8 cellular contexts compared by ENCODE assay signal in the genomic region with DNA sequence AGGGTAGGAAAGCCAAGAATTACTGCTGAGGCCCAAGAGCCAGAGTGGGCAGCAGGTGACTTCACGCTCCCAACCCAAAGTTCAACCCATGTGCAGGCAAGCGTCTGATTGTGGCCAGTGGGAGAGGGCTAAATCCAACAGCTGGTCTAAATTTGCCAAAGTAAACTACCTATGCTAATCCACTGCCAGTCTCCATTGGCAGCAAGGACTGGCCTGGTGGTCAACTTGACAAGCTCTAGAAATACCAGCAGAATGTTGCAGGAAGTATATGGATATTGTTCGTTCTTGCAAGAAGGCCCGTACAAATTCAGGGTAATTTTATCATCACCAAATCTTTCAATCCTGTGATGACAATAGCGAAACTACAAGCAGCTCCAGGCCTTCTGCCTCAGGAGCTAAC. TPM values are rescaled to one million over a fixed set of nuclear protein-coding genes. Genes with fewer than 3 reads are reported as not detected.
DNase-seq lines count a peak whose midpoint lies in the region; ATAC-seq, FAIRE-seq and TF ChIP-seq lines count a peak whose summit lies in the region.

No MANE protein-coding gene starts in this region.

- peak overlapping the region in 1 of 4 experiments; percentile 38; a peak in 1 of 7 replicates for H3K9ac ChIP-seq in H1 (replicated peaks in 1 of 4; ENCODE audit: extremely low read depth in 1 of 4, low read depth in 3 of 4, low read length in 3 of 4)
- no peak overlapping the region for H3K9ac ChIP-seq in neuronal stem cell (ENCODE audit: low read depth, low read length, poor library complexity)

- intact Hi-C loops in CD4-positive, alpha-beta T cell (cut with DNase I, micrococcal nuclease): loop anchor here (1.0 to 10.0 kb wide), 7 partner anchors 14 to 184 kb away; partner anchors contain the start of genes H3-3A (in 1 of the 2) and SRP9 (in 1 of the 2)

- peak overlapping the region in 1 of 4 experiments; percentile 92; a peak in 2 of 8 replicates for H3K4me3 ChIP-seq in H1 (ENCODE audit: extremely low read depth in 1 of 4, insufficient read depth in 2 of 4, low read depth in 3 of 4, low read length in 4 of 4)
- H3K4me3 ChIP-seq in neuronal stem cell (ENCODE audit: low read length in 2 of 2): peak overlapping the region in 1 of 2 donors; percentile 90

- peaks cover 2 to 10% of the 10 kb centered on the region in 2 experiments for H4K20me1 ChIP-seq in H1 (replicated peaks in 1 of 2; ENCODE audit: control insufficient read depth in 1 of 2, insufficient read depth in 2 of 2, low read length in 2 of 2)

- H3K79me1 ChIP-seq in H1 (ENCODE audit: low read depth, low read length) (peaks cover 19% of the 10 kb centered on the region; the same call in 1 of the 2 replicates), neuronal stem cell (ENCODE audit: low read depth, low read length) (no peaks in the 10 kb centered on the region)

- no peaks in the 10 kb centered on the region; a peak in 1 of 8 replicates for H3K36me3 ChIP-seq in H1 (ENCODE audit: control insufficient read depth in 2 of 4, insufficient read depth in 4 of 4, low read length in 3 of 4)
- peaks cover 0 to 12% of the 10 kb centered on the region in 2 donors for H3K36me3 ChIP-seq in neuronal stem cell (replicated peaks in 1 of 2; ENCODE audit: control insufficient read depth in 2 of 2, insufficient read depth in 2 of 2, low read length in 2 of 2)

- TF ChIP-seq POLR2A in H1 (IDR thresholded peaks at IDR 0.05; ENCODE audit: control extremely low read depth in 1 of 2, low read depth in 2 of 2, low read length in 2 of 2): no peak

- H2AFZ ChIP-seq in H1 (ENCODE audit: low read length) (no peak overlapping the region), neuronal stem cell (ENCODE audit: low read length) (no peak overlapping the region)

- CTCF ChIA-PET in CD4-positive, alpha-beta T cell (lab: Charles Lee): interaction anchor here (1.0 to 3.8 kb wide), 3 partner anchors 31 to 103 kb away, joined by 3 to 20 read pairs (median 9); partner anchors contain the start of genes PYCR2 and SRP9
- CTCF ChIA-PET in H1 (lab: Charles Lee; ENCODE audit: partially characterized antibody): interaction anchor here (0.7 to 21.3 kb wide), 17 partner anchors 8 to 406 kb away, joined by 3 to 406 read pairs (median 4); partner anchors contain the start of gene LEFTY1

- no peaks in the 10 kb centered on the region for H3K9me3 ChIP-seq in CD4-positive, alpha-beta T cell (ENCODE audit: control insufficient read depth, low read length)
- H3K9me3 ChIP-seq in H1 (ENCODE audit: insufficient read depth in 2 of 2, low read depth in 1 of 2, low read length in 1 of 2) (no peaks in the 10 kb centered on the region), neuronal stem cell (replicated peaks in 1 of 2; ENCODE audit: control insufficient read depth in 2 of 2, insufficient read depth in 1 of 2, low read depth in 1 of 2, low read length in 2 of 2) (no peaks in the 10 kb centered on the region)

- peak overlapping the region; percentile 86 for H3K27ac Mint-ChIP-seq in CD4-positive, alpha-beta T cell

- no peak overlapping the region for H3K23ac ChIP-seq in H1 (ENCODE audit: insufficient read length)
- no peak overlapping the region for H3K23ac ChIP-seq in neuronal stem cell (ENCODE audit: low read depth, low read length, poor library complexity)

- no peaks in the 10 kb centered on the region for H3K27me3 Mint-ChIP-seq in CD4-positive, alpha-beta T cell

- H2AK5ac ChIP-seq in H1 (ENCODE audit: low read depth, low read length) (peak overlapping the region; percentile 30; the same call in 1 of the 2 replicates), neuronal stem cell (ENCODE audit: low read depth, low read length) (peak overlapping the region; percentile 22)

- H2BK5ac ChIP-seq in H1 (ENCODE audit: low read depth, low read length): peak overlapping the region; percentile 8; the same call in 1 of the 2 replicates
- no peak overlapping the region for H2BK5ac ChIP-seq in neuronal stem cell (ENCODE audit: low read length)

- no peak for ATAC-seq in CD4-positive, alpha-beta T cell (ENCODE audit: poor library complexity)

- H3K9me3 Mint-ChIP-seq in CD4-positive, alpha-beta T cell: no peaks in the 10 kb centered on the region

- H3K4me1 ChIP-seq in H1 (replicated peaks in 1 of 4; ENCODE audit: control insufficient read depth in 3 of 4, insufficient read depth in 4 of 4, low read length in 3 of 4) (peaks cover 9 to 20% (median 15%) of the 10 kb centered on the region in 4 experiments), neuronal stem cell (ENCODE audit: control insufficient read depth in 2 of 2, insufficient read depth in 1 of 2, low read depth in 1 of 2, low read length in 2 of 2) (peaks cover 9% of the 10 kb centered on the region in 2 donors)

- H3K23me2 ChIP-seq in H1 (ENCODE audit: low read depth, low read length): peaks cover 9% of the 10 kb centered on the region; the same call in 1 of the 2 replicates

- H3K36me3 Mint-ChIP-seq in CD4-positive, alpha-beta T cell (ENCODE audit: low read depth): peaks cover 67% of the 10 kb centered on the region

- H3K4me3 Mint-ChIP-seq in CD4-positive, alpha-beta T cell: peak overlapping the region; percentile 97

- H3K27me3 ChIP-seq in CD4-positive, alpha-beta T cell (ENCODE audit: control insufficient read depth, insufficient read depth, low read length): no peaks in the 10 kb centered on the region
- H3K27me3 ChIP-seq in H1 (replicated peaks in 1 of 4; ENCODE audit: control insufficient read depth in 3 of 4, extremely low read depth in 1 of 4, insufficient read depth in 3 of 4, low read length in 3 of 4) (peaks cover 0 to 13% (median 6%) of the 10 kb centered on the region in 4 experiments; a peak in 4 of 7 replicates), neuronal stem cell (ENCODE audit: control insufficient read depth in 3 of 3, insufficient read depth in 3 of 3, low read depth in 1 of 3, low read length in 3 of 3) (peaks cover 0 to 22% (median 2%) of the 10 kb centered on the region in 3 experiments)

- H3K4ac ChIP-seq in H1 (replicated peaks; ENCODE audit: insufficient read length, low read depth, low read length): no peak overlapping the region
- no peak overlapping the region for H3K4ac ChIP-seq in neuronal stem cell (ENCODE audit: low read length)

- H2BK12ac ChIP-seq in H1 (ENCODE audit: low read depth, low read length) (peak overlapping the region; percentile 94), neuronal stem cell (ENCODE audit: low read length) (no peak overlapping the region)

- no peak overlapping the region for H3K56ac ChIP-seq in H1 (replicated peaks; ENCODE audit: insufficient read length, low read depth, low read length)

- no peak for TF ChIP-seq RAD21 in H1 (IDR thresholded peaks at IDR 0.05 in 1 of 2, conservative IDR thresholded peaks at IDR 0.05 in 1 of 2; ENCODE audit: low read depth in 2 of 2, low read length in 2 of 2)

- H3K4me1 Mint-ChIP-seq in CD4-positive, alpha-beta T cell (ENCODE audit: low read depth): peaks cover 61% of the 10 kb centered on the region

- H3K18ac ChIP-seq in H1 (ENCODE audit: extremely low read depth, low read length): no peak overlapping the region
- no peak overlapping the region for H3K18ac ChIP-seq in neuronal stem cell (ENCODE audit: low read length)

- FAIRE-seq in H1 (lab: Jason Lieb, UNC): no peak

- POLR2A ChIA-PET in CD4-positive, alpha-beta T cell (lab: Charles Lee): interaction anchor here (0.9 to 13.0 kb wide), 16 partner anchors 10 to 436 kb away, joined by 3 to 427 read pairs (median 14); partner anchors contain the start of genes EPHX1, PYCR2, SDE2 and SRP9
- POLR2A ChIA-PET in H1 (lab: Charles Lee; ENCODE audit: partially characterized antibody): interaction anchor here (0.6 to 4.9 kb wide), 20 partner anchors 9 to 452 kb away, joined by 3 to 63 read pairs (median 5); partner anchors contain the start of genes H3-3A, LEFTY1, LEFTY2 and PYCR2

- no peak overlapping the region for H2BK15ac ChIP-seq in H1 (ENCODE audit: low read length)
- H2BK15ac ChIP-seq in neuronal stem cell (ENCODE audit: low read length): no peak overlapping the region

- H3K14ac ChIP-seq in H1 (ENCODE audit: insufficient read length) (no peak overlapping the region), neuronal stem cell (ENCODE audit: low read length) (no peak overlapping the region)

- H4K5ac ChIP-seq in H1 (ENCODE audit: insufficient read length, low read depth, low read length): no peak overlapping the region

- H2BK20ac ChIP-seq in H1 (ENCODE audit: low read length): peak overlapping the region; percentile 82; the same call in 1 of the 2 replicates

- H4K8ac ChIP-seq in H1 (ENCODE audit: extremely low read depth, insufficient read depth, low read length): no peak overlapping the region
- no peak overlapping the region for H4K8ac ChIP-seq in neuronal stem cell (ENCODE audit: low read depth, low read length)

- no peak for TF ChIP-seq EP300 in H1 (IDR thresholded peaks at IDR 0.05; ENCODE audit: borderline replicate concordance in 1 of 2, low read depth in 2 of 2, low read length in 2 of 2)

- H2BK120ac ChIP-seq in H1 (replicated peaks; ENCODE audit: low read depth, low read length) (no peak overlapping the region), neuronal stem cell (ENCODE audit: low read depth, low read length) (no peak overlapping the region)

- H3K27ac ChIP-seq in CD4-positive, alpha-beta T cell (ENCODE audit: low read depth, low read length): peak overlapping the region; percentile 87
- H3K27ac ChIP-seq in H1 (ENCODE audit: low read depth, low read length) (no peak overlapping the region), neuronal stem cell (replicated peaks; ENCODE audit: low read length) (no peak overlapping the region)

- no peak for TF ChIP-seq CTCF in CD4-positive, alpha-beta T cell (IDR thresholded peaks at IDR 0.05)
- no peak for TF ChIP-seq CTCF in H1 (IDR thresholded peaks at IDR 0.05; ENCODE audit: control extremely low read depth in 1 of 3, insufficient read depth in 1 of 3, low read depth in 1 of 3, low read length in 3 of 3)

- peaks cover 0 to 13% of the 10 kb centered on the region in 2 experiments; a peak in 2 of 4 replicates for H3K79me2 ChIP-seq in H1 (ENCODE audit: control insufficient read depth in 1 of 2, insufficient read depth in 2 of 2, low read length in 2 of 2)

- H4K91ac ChIP-seq in H1 (replicated peaks; ENCODE audit: insufficient read length, low read length) (no peak overlapping the region), neuronal stem cell (ENCODE audit: low read depth, low read length, poor library complexity) (no peak overlapping the region)

- peak overlapping the region; percentile 76 to 90 for H3K4me2 ChIP-seq in H1 (ENCODE audit: insufficient read depth in 1 of 2, low read depth in 2 of 2, low read length in 2 of 2)
- no peak overlapping the region for H3K4me2 ChIP-seq in neuronal stem cell (ENCODE audit: insufficient read depth, low read length, poor library complexity, severe bottlenecking)

- 86% methylated on average over 5 of the region's 5 CpGs; no CpG with 5 or more reads in 1 of the 2 experiments for WGBS in H1 (ENCODE audit: extremely low coverage in 1 of 2, insufficient coverage in 1 of 2, insufficient read length in 1 of 2, insufficient replicate concordance in 2 of 2, low coverage in 1 of 2, low lambda C conversion rate in 2 of 2, missing lambda C conversion rate in 1 of 2), 2 experiments
- no CpG with 5 or more reads among the region's 5 CpGs for WGBS in neuronal stem cell (ENCODE audit: extremely low coverage in 2 of 2, insufficient read length in 2 of 2, insufficient replicate concordance in 1 of 2), 2 donors

- no peak for DNase-seq in CD4-positive, alpha-beta T cell
- DNase-seq in NCI-H526 treated with DMSO at 0.1 percent for 48 hours (lab: John Stamatoyannopoulos, UW): peak; percentile 55
- DNase-seq in H1 (ENCODE audit: low read depth in 1 of 2, low spot score in 2 of 2): no peak
- no peak for DNase-seq in neuronal stem cell (ENCODE audit: low spot score)
- DNase-seq in NCI-H510A (lab: John Stamatoyannopoulos, UW): no peak
- DNase-seq in amniotic stem cell (lab: John Stamatoyannopoulos, UW): no peak
- no peak for DNase-seq in DMS114 treated with DMSO at 0.1 percent for 48 hours (lab: John Stamatoyannopoulos, UW; ENCODE audit: unreplicated experiment)
- no peak for DNase-seq in stimulated activated CD4-positive, alpha-beta T cell treated with anti-CD3 and anti-CD28 coated beads, Interleukin-1b, Interleukin-23, amount 100 ng/mL, for 48 hours

RNA-seq across cellular contexts. Expression of gene TMEM63A, which starts 1.5 kb away (rescaled TPM):
- total RNA-seq in CD4-positive, alpha-beta T cell: 100 to 1,000 TPM; 199 to 204 TPM
- 41.2 and 55.4 TPM in 2 replicates for total RNA-seq in H1 (2021; fragmentation: NEBNext Ultra II Directional; extraction: Animal tissue kit (Norgen Biotek cat#: 25700))
- 26.1 and 38.5 TPM in 2 replicates for polyA plus RNA-seq in H1 (2011; rRNA removed)
- polyA plus RNA-seq in H1 (2011; cell fraction: cytosol; rRNA removed): 28.6 TPM
- 210 TPM for polyA plus RNA-seq in H1 (2011; cell fraction: nucleus; rRNA removed)
- polyA plus RNA-seq in H1 (2012, experiment 1 of 2): 25.5 to 31.0 TPM (median 28.0 TPM) in 4 replicates
- 17.4 TPM for polyA plus RNA-seq in H1 (2012, experiment 2 of 2)
- polyA plus RNA-seq in H1 (2013, experiment 1 of 2): 90.4 TPM
- polyA plus RNA-seq in H1 (2013, experiment 2 of 2): 88.5 TPM
- 42.6 and 57.5 TPM in 2 replicates for polyA minus RNA-seq in H1 (2011; rRNA and poly(A)+ RNA removed)
- 21.2 TPM for polyA minus RNA-seq in H1 (2011; cell fraction: cytosol; rRNA and poly(A)+ RNA removed)
- polyA minus RNA-seq in H1 (2011; cell fraction: nucleus; rRNA and poly(A)+ RNA removed): 70.6 TPM
- polyA plus RNA-seq in neuronal stem cell (2013, experiment 1 of 2): 9.6 TPM
- 8.6 TPM for polyA plus RNA-seq in neuronal stem cell (2013, experiment 2 of 2)

RNA-seq across cellular contexts. Expression of gene LEFTY1, which starts 8.3 kb away (rescaled TPM):
- not detected for total RNA-seq in CD4-positive, alpha-beta T cell
- 8.4 and 11.7 TPM in 2 replicates for total RNA-seq in H1 (2021; fragmentation: NEBNext Ultra II Directional; extraction: Animal tissue kit (Norgen Biotek cat#: 25700))
- polyA plus RNA-seq in H1 (2011; rRNA removed): 4.5 and 7.3 TPM in 2 replicates
- 7.1 TPM for polyA plus RNA-seq in H1 (2011; cell fraction: cytosol; rRNA removed)
- 8.4 TPM for polyA plus RNA-seq in H1 (2011; cell fraction: nucleus; rRNA removed)
- polyA plus RNA-seq in H1 (2012, experiment 1 of 2): 1.8 to 3.5 TPM (median 3.1 TPM) in 4 replicates
- 3.5 TPM for polyA plus RNA-seq in H1 (2012, experiment 2 of 2)
- 112 TPM for polyA plus RNA-seq in H1 (2013, experiment 1 of 2)
- 131 TPM for polyA plus RNA-seq in H1 (2013, experiment 2 of 2)
- polyA minus RNA-seq in H1 (2011; rRNA and poly(A)+ RNA removed): 0.66 and 1.3 TPM in 2 replicates
- 3.0 TPM for polyA minus RNA-seq in H1 (2011; cell fraction: cytosol; rRNA and poly(A)+ RNA removed)
- 3.1 TPM for polyA minus RNA-seq in H1 (2011; cell fraction: nucleus; rRNA and poly(A)+ RNA removed)
- 0.33 TPM for polyA plus RNA-seq in neuronal stem cell (2013, experiment 1 of 2)
- 0.21 TPM for polyA plus RNA-seq in neuronal stem cell (2013, experiment 2 of 2)

RNA-seq across cellular contexts. Expression of gene PYCR2, which starts 43.4 kb away (rescaled TPM):
- 10 to 100 TPM; 24.1 to 26.2 TPM for total RNA-seq in CD4-positive, alpha-beta T cell
- total RNA-seq in H1 (2021; fragmentation: NEBNext Ultra II Directional; extraction: Animal tissue kit (Norgen Biotek cat#: 25700)): 84.3 and 84.6 TPM in 2 replicates
- polyA plus RNA-seq in H1 (2011; rRNA removed): 79.3 and 96.6 TPM in 2 replicates
- 96.5 TPM for polyA plus RNA-seq in H1 (2011; cell fraction: cytosol; rRNA removed)
- polyA plus RNA-seq in H1 (2011; cell fraction: nucleus; rRNA removed): 96.7 TPM
- 63.1 to 84.9 TPM (median 76.1 TPM) in 4 replicates for polyA plus RNA-seq in H1 (2012, experiment 1 of 2)
- 59.4 TPM for polyA plus RNA-seq in H1 (2012, experiment 2 of 2)
- polyA plus RNA-seq in H1 (2013, experiment 1 of 2): 113 TPM
- 115 TPM for polyA plus RNA-seq in H1 (2013, experiment 2 of 2)
- 41.8 and 68.7 TPM in 2 replicates for polyA minus RNA-seq in H1 (2011; rRNA and poly(A)+ RNA removed)
- polyA minus RNA-seq in H1 (2011; cell fraction: cytosol; rRNA and poly(A)+ RNA removed): 22.0 TPM
- 26.9 TPM for polyA minus RNA-seq in H1 (2011; cell fraction: nucleus; rRNA and poly(A)+ RNA removed)
- polyA plus RNA-seq in neuronal stem cell (2013, experiment 1 of 2): 52.5 TPM
- 54.2 TPM for polyA plus RNA-seq in neuronal stem cell (2013, experiment 2 of 2)
